ENCODE assay signal across 11 cellular contexts in the genomic region with DNA sequence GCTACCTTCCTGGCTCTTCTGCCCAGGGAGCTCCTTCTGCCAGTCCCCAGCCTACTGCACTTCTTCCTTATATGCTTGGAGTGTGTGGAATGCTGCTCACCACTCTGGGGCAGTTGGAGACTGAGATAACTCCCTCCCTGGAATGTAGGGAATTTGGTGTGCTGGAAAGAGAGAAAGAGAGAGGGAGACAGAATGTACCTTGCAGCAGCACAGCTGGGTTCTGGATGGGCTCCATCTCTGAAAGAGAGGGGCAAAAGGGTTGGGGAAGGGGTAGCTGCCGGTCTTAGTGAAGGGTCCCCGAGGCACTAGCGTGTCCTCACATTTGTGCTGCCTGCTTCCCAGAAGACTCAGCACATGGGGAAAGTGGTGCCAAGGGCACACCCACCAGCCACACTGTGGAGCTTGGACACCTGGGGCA. TPM values are rescaled to one million over a fixed set of nuclear protein-coding genes. Genes with fewer than 3 reads are reported as not detected.
A peak's percentile ranks its signal among the peaks of the same experiment; 100 is the strongest.
DNase-seq lines count a peak whose midpoint lies in the region; ATAC-seq and TF ChIP-seq lines count a peak whose summit lies in the region.
"Had no signal": no experiment of that assay in that cellular context is flagged by ENCODE, and none has a peak within 500 bp of the region (broad histone marks: within the 10 kb centered on the region; RNA-seq: fewer than 3 reads in every experiment).

No MANE protein-coding gene starts in this region.

- H3K9me3 ChIP-seq in DND-41 (ENCODE audit: insufficient read depth, low read length, severe bottlenecking) (no peaks in the 10 kb centered on the region), PC-9 (ENCODE audit: insufficient read depth, low read depth) (no peaks in the 10 kb centered on the region), esophagus squamous epithelium (no peaks in the 10 kb centered on the region), neuronal stem cell (replicated peaks in 1 of 2; ENCODE audit: control insufficient read depth in 2 of 2, insufficient read depth in 1 of 2, low read depth in 1 of 2, low read length in 2 of 2) (peaks cover 0 to 2% of the 10 kb centered on the region in 2 donors)

- POLR2A ChIA-PET in PC-9 (lab: Charles Lee; ENCODE audit: unreplicated experiment): interaction anchor here (0.6 to 1.0 kb wide), 8 partner anchors 11 to 44 kb away, joined by 3 to 19 read pairs (median 4); no protein-coding TSS in a partner anchor

- no peak overlapping the region for H4K91ac ChIP-seq in neuronal stem cell (ENCODE audit: low read depth, low read length, poor library complexity)

- H3K23ac ChIP-seq in neuronal stem cell (ENCODE audit: low read depth, low read length, poor library complexity): no peak overlapping the region

- peaks cover 63% of the 10 kb centered on the region for H3K4me1 ChIP-seq in DND-41 (ENCODE audit: insufficient read depth, low read length)
- peaks cover 34% of the 10 kb centered on the region for H3K4me1 ChIP-seq in PC-9 (replicated peaks; ENCODE audit: insufficient read depth)
- peaks cover 10 to 70% (median 26%) of the 10 kb centered on the region in 3 donors for H3K4me1 ChIP-seq in esophagus squamous epithelium
- H3K4me1 ChIP-seq in neuronal stem cell (ENCODE audit: control insufficient read depth in 2 of 2, insufficient read depth in 1 of 2, low read depth in 1 of 2, low read length in 2 of 2): peaks cover 21 to 45% of the 10 kb centered on the region in 2 donors

- TF ChIP-seq POLR2A in esophagus squamous epithelium (IDR thresholded peaks at IDR 0.05): no peak

- no peak overlapping the region for H2BK15ac ChIP-seq in neuronal stem cell (ENCODE audit: low read length)

- H3K4ac ChIP-seq in neuronal stem cell (ENCODE audit: low read length): no peak overlapping the region

- H3K36me3 ChIP-seq in DND-41 (ENCODE audit: insufficient read depth, low read length): no peaks in the 10 kb centered on the region
- H3K36me3 ChIP-seq in PC-9 (ENCODE audit: low read depth): no peaks in the 10 kb centered on the region
- H3K36me3 ChIP-seq in esophagus squamous epithelium: no peaks in the 10 kb centered on the region
- H3K36me3 ChIP-seq in neuronal stem cell (replicated peaks in 1 of 2; ENCODE audit: control insufficient read depth in 2 of 2, insufficient read depth in 2 of 2, low read length in 2 of 2): no peaks in the 10 kb centered on the region

- no peaks in the 10 kb centered on the region for H3K79me2 ChIP-seq in DND-41 (ENCODE audit: insufficient read depth, low read length)
- no peaks in the 10 kb centered on the region for H3K79me2 ChIP-seq in PC-9 (ENCODE audit: low read depth)

- H2BK5ac ChIP-seq in neuronal stem cell (ENCODE audit: low read length): no peak overlapping the region

- H3K4me2 ChIP-seq in DND-41 (ENCODE audit: insufficient read depth, low read length) (peak overlapping the region; percentile 68), PC-9 (peak overlapping the region; percentile 22), neuronal stem cell (ENCODE audit: insufficient read depth, low read length, poor library complexity, severe bottlenecking) (no peak overlapping the region)

- no TSS peak for BruUV-seq in PC-9 (replicated peaks; lab: Mats Ljungman, UMichigan)

- H4K8ac ChIP-seq in neuronal stem cell (ENCODE audit: low read depth, low read length): no peak overlapping the region

- no peaks in the 10 kb centered on the region for H3K9me2 ChIP-seq in PC-9 (ENCODE audit: insufficient read depth)

- peak overlapping the region; percentile 93 for H3K27ac ChIP-seq in DND-41 (ENCODE audit: low read length)
- H3K27ac ChIP-seq in PC-9: no peak overlapping the region
- peak overlapping the region; percentile 5 to 43 (median 38) for H3K27ac ChIP-seq in esophagus squamous epithelium
- peak overlapping the region; percentile 33 for H3K27ac ChIP-seq in neuronal stem cell (replicated peaks; ENCODE audit: low read length)

- DNase-seq in DND-41 (no peak), PC-9 (peak; percentile 53 to 64), esophagus squamous epithelium (lab: John Stamatoyannopoulos, UW) (no peak), neuronal stem cell (ENCODE audit: low spot score) (peak; percentile 43), NCI-H1092 treated with DMSO at 0.1 percent for 48 hours (lab: John Stamatoyannopoulos, UW) (no peak), GDM1 (lab: John Stamatoyannopoulos, UW) (no peak), DMS53 (lab: John Stamatoyannopoulos, UW) (no peak), globus pallidus (ENCODE audit: low spot score) (no peak)
- DNase-seq: activated CD4-positive, alpha-beta T cell treated with anti-CD3 and anti-CD28 coated beads, Interleukin-2, amount 10 ng/mL, durations not matched to agents 7 days and 5 days; activated naive CD8-positive, alpha-beta T cell treated with anti-CD3 and anti-CD28 coated beads, Interleukin-2, amount 50 U/mL, for 24 hours; NCI-H1694 treated with DMSO at 0.1 percent for 48 hours had no signal

- no peak overlapping the region for H3K14ac ChIP-seq in neuronal stem cell (ENCODE audit: low read length)

- TF ChIP-seq CTCF in DND-41 (IDR thresholded peaks at IDR 0.05; ENCODE audit: borderline replicate concordance, extremely low read depth, low read length, poor library complexity, severe bottlenecking): no peak
- no peak for TF ChIP-seq CTCF in PC-9 (conservative IDR thresholded peaks at IDR 0.05)
- TF ChIP-seq CTCF in esophagus squamous epithelium (IDR thresholded peaks at IDR 0.05): no peak

- H2AFZ ChIP-seq in DND-41 (ENCODE audit: low read depth, low read length) (peak overlapping the region; percentile 11; the same call in 1 of the 2 replicates), PC-9 (no peak overlapping the region), neuronal stem cell (ENCODE audit: low read length) (peak overlapping the region; percentile 60)

- intact Hi-C loops in PC-9 (cut with micrococcal nuclease; ENCODE audit: unreplicated experiment): no loop called here
- intact Hi-C loops in esophagus squamous epithelium (cut with DNase I): no loop called here

- no peak overlapping the region for H2BK12ac ChIP-seq in neuronal stem cell (ENCODE audit: low read length)

- H3K18ac ChIP-seq in neuronal stem cell (ENCODE audit: low read length): peak overlapping the region; percentile 20

- H3K27me3 ChIP-seq in DND-41 (ENCODE audit: insufficient read depth, low read length, poor library complexity) (no peaks in the 10 kb centered on the region), PC-9 (ENCODE audit: insufficient read depth, low read depth) (no peaks in the 10 kb centered on the region), esophagus squamous epithelium (no peaks in the 10 kb centered on the region), neuronal stem cell (ENCODE audit: control insufficient read depth in 3 of 3, insufficient read depth in 3 of 3, low read depth in 1 of 3, low read length in 3 of 3) (no peaks in the 10 kb centered on the region)

- no peaks in the 10 kb centered on the region for H4K20me1 ChIP-seq in DND-41 (ENCODE audit: insufficient read depth, low read length)
- H4K20me1 ChIP-seq in PC-9 (ENCODE audit: insufficient read depth): no peaks in the 10 kb centered on the region

- peak overlapping the region in 1 of 2 experiments; percentile 52; a peak in 2 of 4 replicates for H3K4me3 ChIP-seq in DND-41 (ENCODE audit: low read depth in 1 of 2, low read length in 2 of 2)
- H3K4me3 ChIP-seq in PC-9: no peak overlapping the region
- no peak overlapping the region for H3K4me3 ChIP-seq in esophagus squamous epithelium
- no peak overlapping the region for H3K4me3 ChIP-seq in neuronal stem cell (ENCODE audit: low read length in 2 of 2)

- H3K9ac ChIP-seq in DND-41 (ENCODE audit: low read depth, low read length) (peak overlapping the region; percentile 60), neuronal stem cell (ENCODE audit: low read depth, low read length, poor library complexity) (no peak overlapping the region)

- ATAC-seq in DND-41 (ENCODE audit: insufficient read depth, low read depth): no peak
- ATAC-seq: activated naive CD8-positive, alpha-beta T cell treated with anti-CD3 and anti-CD28 coated beads, Interleukin-2, amount 50 U/mL, for 24 hours had no signal

- 35 to 43% methylated on average over 3 of the region's 3 CpGs for WGBS in esophagus squamous epithelium, 2 donors
- WGBS in neuronal stem cell (ENCODE audit: extremely low coverage in 2 of 2, insufficient read length in 2 of 2, insufficient replicate concordance in 1 of 2), 2 donors: no CpG with 5 or more reads among the region's 3 CpGs

- CTCF ChIA-PET in PC-9 (lab: Charles Lee): interaction anchor here (0.6 to 1.2 kb wide), 10 partner anchors 12 to 227 kb away, joined by 3 to 16 read pairs (median 5); a partner anchor contains a TSS

- no peaks in the 10 kb centered on the region for H3K79me1 ChIP-seq in neuronal stem cell (ENCODE audit: low read depth, low read length)

- H2BK120ac ChIP-seq in neuronal stem cell (ENCODE audit: low read depth, low read length): no peak overlapping the region

- H2AK5ac ChIP-seq in neuronal stem cell (ENCODE audit: low read depth, low read length): no peak overlapping the region

- H3F3A ChIP-seq in PC-9 (ENCODE audit: insufficient read depth, low read depth): peaks cover 7% of the 10 kb centered on the region; the same call in 1 of the 2 replicates

RNA-seq across cellular contexts. Expression of a gene that starts 40.2 kb away (rescaled TPM):
- total RNA-seq in PC-9 (2021): 267 and 269 TPM in 2 replicates
- 100 to 1,000 TPM; 131 to 261 (median 140) TPM for total RNA-seq in esophagus squamous epithelium
- polyA plus RNA-seq in neuronal stem cell (2013, experiment 1 of 2): 144 TPM
- 140 TPM for polyA plus RNA-seq in neuronal stem cell (2013, experiment 2 of 2)

Comparison
In these comparisons a context has a peak if more than half of its experiments do, and no peak if none do; other contexts are left out.
1. DNase-seq: peak in PC-9 (2 of 2) and neuronal stem cell (single experiment); none in DND-41 (single experiment), esophagus squamous epithelium (single experiment), NCI-H1092 treated with DMSO at 0.1 percent for 48 hours (single experiment), GDM1 (single experiment), DMS53 (single experiment) and globus pallidus (single experiment).